ENCODE assay signal across 19 cellular contexts in the genomic region with DNA sequence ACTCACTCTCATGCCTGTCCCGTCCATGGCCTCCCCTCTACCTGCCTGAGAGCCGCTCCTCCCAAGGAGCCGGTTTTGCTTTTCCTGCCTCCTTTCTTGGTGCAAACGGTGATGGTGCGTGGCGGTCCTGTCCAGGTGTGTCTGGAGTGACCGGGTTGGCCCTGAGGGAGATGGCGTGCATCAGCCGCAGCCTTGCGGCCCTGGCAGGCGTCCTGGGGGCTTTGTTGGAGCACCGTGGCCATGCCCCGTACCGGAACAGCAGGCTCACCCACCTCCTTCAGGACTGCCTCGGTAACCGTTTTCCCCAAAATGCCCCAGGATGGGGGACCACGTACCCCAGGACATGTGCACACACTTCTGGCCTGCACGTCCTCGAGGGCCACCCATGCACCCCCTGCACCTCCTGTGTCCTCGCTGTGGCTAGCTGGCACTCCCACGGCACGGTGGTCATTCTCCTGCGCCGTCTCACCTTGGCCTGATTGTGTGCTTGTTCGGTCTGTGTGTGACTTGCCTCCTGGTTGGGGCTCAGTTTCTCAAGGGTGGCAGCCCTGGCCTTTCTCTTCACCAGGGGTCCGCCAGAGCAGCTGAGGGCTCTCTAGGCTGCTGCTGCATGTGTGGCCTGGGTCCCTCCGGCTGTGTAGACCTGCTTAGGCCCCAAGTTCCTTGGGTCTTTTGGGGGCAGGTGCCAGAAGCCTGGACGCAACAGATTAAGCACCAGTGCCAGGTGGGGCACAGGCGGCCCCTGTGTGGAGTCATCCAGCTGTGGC. TPM values are rescaled to one million over a fixed set of nuclear protein-coding genes. Genes with fewer than 3 reads are reported as not detected.
DNase-seq lines count a peak whose midpoint lies in the region; ATAC-seq and TF ChIP-seq lines count a peak whose summit lies in the region.
"Had no signal": no experiment of that assay in that cellular context is flagged by ENCODE, and none has a peak within 500 bp of the region (broad histone marks: within the 10 kb centered on the region; RNA-seq: fewer than 3 reads in every experiment).

No MANE protein-coding gene starts in this region.

- H3K4me2 ChIP-seq in mesenchymal stem cell (ENCODE audit: low read length, poor library complexity, severe bottlenecking), result no peak overlapping the region

- H2BK12ac ChIP-seq in mesenchymal stem cell (ENCODE audit: low read length in 2 of 2), result no peak overlapping the region

- H3K23ac ChIP-seq in mesenchymal stem cell (ENCODE audit: low read length in 2 of 2), result no peak overlapping the region

- CTCF ChIA-PET in HEK293 (lab: Yijun Ruan, JAX), result interaction anchor here (0.6 kb wide), 1 partner anchor 126 kb away, joined by 3 read pairs; no protein-coding TSS in a partner anchor

- H2AFZ ChIP-seq in mesenchymal stem cell (ENCODE audit: low read depth, low read length), result no peak overlapping the region

- H3K9ac ChIP-seq in mesenchymal stem cell (ENCODE audit: low read length), result no peak overlapping the region

- H3K9me3 Mint-ChIP-seq in CD14-positive monocyte, result peaks cover 23 to 64% (median 52%) of the 10 kb centered on the region in 7 donors
- H3K9me3 Mint-ChIP-seq in stimulated activated effector memory CD8-positive, alpha-beta T cell treated with anti-CD3 and anti-CD28 coated beads, Interleukin-12 subunit alpha, Interleukin-12 subunit beta, amount 100 ng/mL, for 72 hours, result peaks cover 4% of the 10 kb centered on the region

- H3K9me3 ChIP-seq in HEK293 (ENCODE audit: control insufficient read depth, insufficient read depth, low read depth, low read length) (no peaks in the 10 kb centered on the region), mesenchymal stem cell (ENCODE audit: control insufficient read depth, low read length) (peaks cover 19% of the 10 kb centered on the region)

- peak overlapping the region in 1 of 7 donors; percentile 53 for H3K27ac Mint-ChIP-seq in CD14-positive monocyte
- no peak overlapping the region for H3K27ac Mint-ChIP-seq in stimulated activated effector memory CD8-positive, alpha-beta T cell treated with anti-CD3 and anti-CD28 coated beads, Interleukin-12 subunit alpha, Interleukin-12 subunit beta, amount 100 ng/mL, for 72 hours
- H3K27ac Mint-ChIP-seq: IgD-negative memory B cell had no signal

- TF ChIP-seq CTCF in CD14-positive monocyte (IDR thresholded peaks at IDR 0.05) (no peak), HEK293 (tag by site-specific recombination; IDR thresholded peaks at IDR 0.05) (no peak), foreskin keratinocyte (conservative IDR thresholded peaks at IDR 0.05) (no peak)

- no peak overlapping the region for H2BK5ac ChIP-seq in mesenchymal stem cell (ENCODE audit: low read depth, low read length, poor library complexity, severe bottlenecking)

- no peaks in the 10 kb centered on the region for H3K79me1 ChIP-seq in mesenchymal stem cell (replicated peaks; ENCODE audit: low read length, poor library complexity, severe bottlenecking)

- H2AK5ac ChIP-seq in mesenchymal stem cell (ENCODE audit: low read length, severe bottlenecking), result no peak overlapping the region

- H3K27me3 ChIP-seq in mesenchymal stem cell (ENCODE audit: control insufficient read depth in 1 of 2, insufficient read depth in 1 of 2, low read length in 2 of 2) (no peaks in the 10 kb centered on the region), foreskin keratinocyte (peaks cover 1% of the 10 kb centered on the region)

- H3K4me3 Mint-ChIP-seq in CD14-positive monocyte, result no peak overlapping the region
- H3K4me3 Mint-ChIP-seq in stimulated activated effector memory CD8-positive, alpha-beta T cell treated with anti-CD3 and anti-CD28 coated beads, Interleukin-12 subunit alpha, Interleukin-12 subunit beta, amount 100 ng/mL, for 72 hours, result no peak overlapping the region

- no peaks in the 10 kb centered on the region for H3K4me1 Mint-ChIP-seq in CD14-positive monocyte
- no peaks in the 10 kb centered on the region for H3K4me1 Mint-ChIP-seq in stimulated activated effector memory CD8-positive, alpha-beta T cell treated with anti-CD3 and anti-CD28 coated beads, Interleukin-12 subunit alpha, Interleukin-12 subunit beta, amount 100 ng/mL, for 72 hours
- H3K4me1 Mint-ChIP-seq: IgD-negative memory B cell had no signal

- H3K4me1 ChIP-seq in HEK293 (ENCODE audit: control insufficient read depth, insufficient read depth, low read length), result no peaks in the 10 kb centered on the region
- peaks cover 2% of the 10 kb centered on the region for H3K4me1 ChIP-seq in mesenchymal stem cell (ENCODE audit: control insufficient read depth, insufficient read depth, low read depth, low read length)
- no peaks in the 10 kb centered on the region for H3K4me1 ChIP-seq in foreskin keratinocyte

- H3K36me3 Mint-ChIP-seq in CD14-positive monocyte, result no peaks in the 10 kb centered on the region
- no peaks in the 10 kb centered on the region for H3K36me3 Mint-ChIP-seq in stimulated activated effector memory CD8-positive, alpha-beta T cell treated with anti-CD3 and anti-CD28 coated beads, Interleukin-12 subunit alpha, Interleukin-12 subunit beta, amount 100 ng/mL, for 72 hours
- H3K36me3 Mint-ChIP-seq: IgD-negative memory B cell had no signal

- no peak overlapping the region for H4K8ac ChIP-seq in mesenchymal stem cell (ENCODE audit: low read length)

- no peak overlapping the region for H2BK120ac ChIP-seq in mesenchymal stem cell (ENCODE audit: low read depth, low read length)

- H3K4me3 ChIP-seq in HEK293 (ENCODE audit: low read depth, low read length), result no peak overlapping the region
- no peak overlapping the region for H3K4me3 ChIP-seq in mesenchymal stem cell (ENCODE audit: insufficient read depth in 1 of 2, low read depth in 1 of 2, low read length in 2 of 2)

- H3K27me3 Mint-ChIP-seq in CD14-positive monocyte (ENCODE audit: low read depth in 3 of 3), result peaks cover 0 to 5% (median 1%) of the 10 kb centered on the region in 3 donors
- H3K27me3 Mint-ChIP-seq: IgD-negative memory B cell had no signal

- 95% methylated on average over 29 of the region's 29 CpGs for WGBS in mesenchymal stem cell

- no peak overlapping the region for H3K18ac ChIP-seq in mesenchymal stem cell (ENCODE audit: low read depth in 1 of 2, low read length in 2 of 2)

- H2BK15ac ChIP-seq in mesenchymal stem cell (ENCODE audit: low read depth, poor library complexity, severe bottlenecking), result no peak overlapping the region

- POLR2A ChIA-PET in HEK293 (lab: Yijun Ruan, JAX), result no interaction called here

- DNase-seq in CD14-positive monocyte (ENCODE audit: low spot score) (peak; percentile 36), mesenchymal stem cell (no peak), SW 1271 (lab: John Stamatoyannopoulos, UW) (no peak), foreskin keratinocyte (no peak), NCI-H510A treated with DMSO at 0.1 percent for 48 hours (lab: John Stamatoyannopoulos, UW) (no peak), HUDEP-2 (lab: John Stamatoyannopoulos, UW; ENCODE audit: unreplicated experiment in 76 of 76) (no peak)
- no peak for DNase-seq in stimulated activated effector memory CD8-positive, alpha-beta T cell treated with anti-CD3 and anti-CD28 coated beads, Interleukin-12 subunit alpha, Interleukin-12 subunit beta, amount 100 ng/mL, for 72 hours (ENCODE audit: low spot score in 2 of 2)
- DNase-seq: NCI-H1105 treated with DMSO at 0.1 percent for 48 hours, NCI-H2081, NCI-H2171, NCI-H345, NCI-H524 treated with DMSO at 0.1 percent for 48 hours, OCI-M1, Right ventricle myocardium superior had no signal

- intact Hi-C loops in CD14-positive monocyte (cut with micrococcal nuclease), result no loop called here

- peaks cover 0 to 3% of the 10 kb centered on the region in 2 experiments; a peak in 1 of 3 replicates for H3K36me3 ChIP-seq in HEK293 (ENCODE audit: control insufficient read depth in 2 of 2, insufficient read depth in 1 of 2, low read length in 2 of 2)
- H3K36me3 ChIP-seq in mesenchymal stem cell (ENCODE audit: control insufficient read depth in 1 of 2, insufficient read depth in 2 of 2, low read depth in 1 of 2, low read length in 2 of 2), result no peaks in the 10 kb centered on the region

- H3K27ac ChIP-seq in HEK293 (ENCODE audit: extremely low read depth, low read depth, low read length), result no peak overlapping the region
- H3K27ac ChIP-seq in mesenchymal stem cell (ENCODE audit: low read length, poor library complexity, severe bottlenecking), result no peak overlapping the region
- no peak overlapping the region for H3K27ac ChIP-seq in foreskin keratinocyte
- H3K27ac ChIP-seq: C4-2B had no signal

- H3K14ac ChIP-seq in mesenchymal stem cell (ENCODE audit: low read length in 2 of 2), result peak overlapping the region in 1 of 2 experiments; percentile 37

- ATAC-seq in stimulated activated effector memory CD8-positive, alpha-beta T cell treated with anti-CD3 and anti-CD28 coated beads, Interleukin-12 subunit alpha, Interleukin-12 subunit beta, amount 100 ng/mL, for 72 hours, result peak; percentile 19
- no peak for ATAC-seq in foreskin keratinocyte

- H3K4ac ChIP-seq in mesenchymal stem cell (ENCODE audit: low read depth in 1 of 2, low read length in 2 of 2), result no peak overlapping the region

- H4K91ac ChIP-seq in mesenchymal stem cell (ENCODE audit: low read length), result peak overlapping the region; percentile 55

TF ChIP-seq in HEK293, 187 proteins besides CTCF, POLR2A, EP300 and RAD21:
- no peak for TF ChIP-seq ZNF521 (tag by site-specific recombination; IDR thresholded peaks at IDR 0.05)
- no peak for TF ChIP-seq ZNF24 (tag by site-specific recombination; IDR thresholded peaks at IDR 0.05)
- 0 out of 2 replicates have a peak, but pooled peaks have one; percentile 18 for TF ChIP-seq ZNF623 (tag by site-specific recombination; IDR thresholded peaks at IDR 0.05)
- no peak for TF ChIP-seq ZBTB1 (tag by site-specific recombination; IDR thresholded peaks at IDR 0.05)

RNA-seq across cellular contexts. Expression of a gene that starts 36.4 kb away (rescaled TPM):
- not detected for polyA plus RNA-seq in CD14-positive monocyte
- polyA plus RNA-seq in mesenchymal stem cell (2013, experiment 1 of 2), result not detected
- polyA plus RNA-seq in mesenchymal stem cell (2013, experiment 2 of 2), result not detected
- total RNA-seq in foreskin keratinocyte, result not detected in 2 replicates
- polyA plus RNA-seq in foreskin keratinocyte, result not detected in 2 replicates
- total RNA-seq: Daoy, SK-MEL-5 had no signal
- polyA plus RNA-seq: IgD-negative memory B cell had no signal

RNA-seq across cellular contexts. Expression of a gene that starts 45.1 kb away (rescaled TPM):
- polyA plus RNA-seq in CD14-positive monocyte (not detected), foreskin keratinocyte (not detected in 2 replicates)
- 0.40 TPM for polyA plus RNA-seq in mesenchymal stem cell (2013, experiment 1 of 2)
- polyA plus RNA-seq in mesenchymal stem cell (2013, experiment 2 of 2), result 0.63 TPM
- not detected in 2 replicates for total RNA-seq in foreskin keratinocyte
- total RNA-seq: Daoy, SK-MEL-5 had no signal
- polyA plus RNA-seq: IgD-negative memory B cell had no signal
